ENCODE assay signal across 1 cellular context in the genomic region with DNA sequence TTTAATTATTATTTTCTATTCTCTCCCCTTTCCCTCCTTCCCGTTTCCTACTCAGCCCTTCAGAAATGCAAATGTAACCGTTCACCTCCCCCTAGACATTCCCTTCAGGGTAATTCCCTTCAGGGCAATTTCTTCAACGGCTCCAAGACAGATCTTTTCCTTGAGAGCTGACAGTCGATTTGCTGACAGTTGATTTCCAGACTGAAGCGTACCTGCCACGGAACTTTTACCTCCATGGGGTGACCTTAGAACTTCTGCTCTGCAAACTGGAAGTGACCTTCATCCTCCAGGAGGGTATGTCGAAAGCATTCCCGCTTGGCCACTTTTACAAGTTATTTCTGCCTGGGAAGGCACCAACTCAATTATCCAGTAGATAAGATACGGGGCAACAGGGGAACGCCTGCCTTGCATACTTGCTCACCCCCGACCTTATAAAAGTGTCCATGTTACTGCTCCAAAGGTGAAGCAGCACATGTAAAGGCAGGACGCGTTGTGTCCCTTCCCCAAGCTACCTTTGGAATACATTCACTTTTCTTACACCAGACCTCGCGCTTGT.
TF ChIP-seq lines count a peak whose summit lies in the region.

No MANE protein-coding gene starts in this region.

TF ChIP-seq in HepG2, 621 proteins besides CTCF, POLR2A, EP300 and RAD21 (continued from another document and continues in another):
- TF ChIP-seq, protein P1, sequence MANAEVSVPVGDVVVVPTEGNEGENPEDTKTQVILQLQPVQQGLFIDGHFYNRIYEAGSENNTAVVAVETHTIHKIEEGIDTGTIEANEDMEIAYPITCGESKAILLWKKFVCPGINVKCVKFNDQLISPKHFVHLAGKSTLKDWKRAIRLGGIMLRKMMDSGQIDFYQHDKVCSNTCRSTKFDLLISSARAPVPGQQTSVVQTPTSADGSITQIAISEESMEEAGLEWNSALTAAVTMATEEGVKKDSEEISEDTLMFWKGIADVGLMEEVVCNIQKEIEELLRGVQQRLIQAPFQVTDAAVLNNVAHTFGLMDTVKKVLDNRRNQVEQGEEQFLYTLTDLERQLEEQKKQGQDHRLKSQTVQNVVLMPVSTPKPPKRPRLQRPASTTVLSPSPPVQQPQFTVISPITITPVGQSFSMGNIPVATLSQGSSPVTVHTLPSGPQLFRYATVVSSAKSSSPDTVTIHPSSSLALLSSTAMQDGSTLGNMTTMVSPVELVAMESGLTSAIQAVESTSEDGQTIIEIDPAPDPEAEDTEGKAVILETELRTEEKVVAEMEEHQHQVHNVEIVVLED (CRISPR knock-in tag; IDR thresholded peaks at IDR 0.05; ENCODE audit: borderline replicate concordance): no peak; the same call in 1 of the 2 replicates
- TF ChIP-seq, protein P2, sequence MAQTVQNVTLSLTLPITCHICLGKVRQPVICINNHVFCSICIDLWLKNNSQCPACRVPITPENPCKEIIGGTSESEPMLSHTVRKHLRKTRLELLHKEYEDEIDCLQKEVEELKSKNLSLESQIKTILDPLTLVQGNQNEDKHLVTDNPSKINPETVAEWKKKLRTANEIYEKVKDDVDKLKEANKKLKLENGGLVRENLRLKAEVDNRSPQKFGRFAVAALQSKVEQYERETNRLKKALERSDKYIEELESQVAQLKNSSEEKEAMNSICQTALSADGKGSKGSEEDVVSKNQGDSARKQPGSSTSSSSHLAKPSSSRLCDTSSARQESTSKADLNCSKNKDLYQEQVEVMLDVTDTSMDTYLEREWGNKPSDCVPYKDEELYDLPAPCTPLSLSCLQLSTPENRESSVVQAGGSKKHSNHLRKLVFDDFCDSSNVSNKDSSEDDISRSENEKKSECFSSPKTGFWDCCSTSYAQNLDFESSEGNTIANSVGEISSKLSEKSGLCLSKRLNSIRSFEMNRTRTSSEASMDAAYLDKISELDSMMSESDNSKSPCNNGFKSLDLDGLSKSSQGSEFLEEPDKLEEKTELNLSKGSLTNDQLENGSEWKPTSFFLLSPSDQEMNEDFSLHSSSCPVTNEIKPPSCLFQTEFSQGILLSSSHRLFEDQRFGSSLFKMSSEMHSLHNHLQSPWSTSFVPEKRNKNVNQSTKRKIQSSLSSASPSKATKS (CRISPR knock-in tag; IDR thresholded peaks at IDR 0.05): no peak
- TF ChIP-seq ZNF549 (CRISPR knock-in tag; IDR thresholded peaks at IDR 0.05) (no peak), MAFK (conservative IDR thresholded peaks at IDR 0.05 in 1 of 2, IDR thresholded peaks at IDR 0.05 in 1 of 2; ENCODE audit: low read length in 2 of 2) (peak; percentile 72 to 75), ZFY (CRISPR knock-in tag; IDR thresholded peaks at IDR 0.05) (no peak; the same call in 1 of the 2 replicates), HMG20B (CRISPR knock-in tag; conservative IDR thresholded peaks at IDR 0.05) (0 out of 2 replicates have a peak, but pooled peaks have one; percentile 51), ONECUT2 (CRISPR knock-in tag; IDR thresholded peaks at IDR 0.05) (no peak), ZNF256 (CRISPR knock-in tag; conservative IDR thresholded peaks at IDR 0.05) (no peak), ARHGAP35 (CRISPR knock-in tag; IDR thresholded peaks at IDR 0.05; ENCODE audit: borderline replicate concordance) (peak; percentile 48; the same call in 1 of the 2 replicates), NFIC (IDR thresholded peaks at IDR 0.05; ENCODE audit: low read length) (no peak), CHD4 (IDR thresholded peaks at IDR 0.05; ENCODE audit: borderline replicate concordance, low read length) (no peak), CREB1 (IDR thresholded peaks at IDR 0.05) (no peak), CREB1 (CRISPR knock-in tag; IDR thresholded peaks at IDR 0.05) (peak; percentile 48; the same call in 1 of the 2 replicates), MIER3 (CRISPR knock-in tag; IDR thresholded peaks at IDR 0.05; ENCODE audit: borderline replicate concordance) (no peak), TBX2 (CRISPR knock-in tag; IDR thresholded peaks at IDR 0.05; ENCODE audit: borderline replicate concordance) (peak; percentile 15; the same call in 1 of the 2 replicates), ZFAT (CRISPR knock-in tag; conservative IDR thresholded peaks at IDR 0.05) (no peak), LCORL (IDR thresholded peaks at IDR 0.05) (no peak), LCORL (CRISPR knock-in tag; IDR thresholded peaks at IDR 0.05) (peak; percentile 93), GATAD1 (CRISPR knock-in tag; IDR thresholded peaks at IDR 0.05) (no peak)
- TF ChIP-seq, protein P3, sequence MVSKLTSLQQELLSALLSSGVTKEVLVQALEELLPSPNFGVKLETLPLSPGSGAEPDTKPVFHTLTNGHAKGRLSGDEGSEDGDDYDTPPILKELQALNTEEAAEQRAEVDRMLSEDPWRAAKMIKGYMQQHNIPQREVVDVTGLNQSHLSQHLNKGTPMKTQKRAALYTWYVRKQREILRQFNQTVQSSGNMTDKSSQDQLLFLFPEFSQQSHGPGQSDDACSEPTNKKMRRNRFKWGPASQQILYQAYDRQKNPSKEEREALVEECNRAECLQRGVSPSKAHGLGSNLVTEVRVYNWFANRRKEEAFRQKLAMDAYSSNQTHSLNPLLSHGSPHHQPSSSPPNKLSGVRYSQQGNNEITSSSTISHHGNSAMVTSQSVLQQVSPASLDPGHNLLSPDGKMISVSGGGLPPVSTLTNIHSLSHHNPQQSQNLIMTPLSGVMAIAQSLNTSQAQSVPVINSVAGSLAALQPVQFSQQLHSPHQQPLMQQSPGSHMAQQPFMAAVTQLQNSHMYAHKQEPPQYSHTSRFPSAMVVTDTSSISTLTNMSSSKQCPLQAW (CRISPR knock-in tag; IDR thresholded peaks at IDR 0.05): 0 out of 2 replicates have a peak, but pooled peaks have one; percentile 27
- TF ChIP-seq, protein P4, sequence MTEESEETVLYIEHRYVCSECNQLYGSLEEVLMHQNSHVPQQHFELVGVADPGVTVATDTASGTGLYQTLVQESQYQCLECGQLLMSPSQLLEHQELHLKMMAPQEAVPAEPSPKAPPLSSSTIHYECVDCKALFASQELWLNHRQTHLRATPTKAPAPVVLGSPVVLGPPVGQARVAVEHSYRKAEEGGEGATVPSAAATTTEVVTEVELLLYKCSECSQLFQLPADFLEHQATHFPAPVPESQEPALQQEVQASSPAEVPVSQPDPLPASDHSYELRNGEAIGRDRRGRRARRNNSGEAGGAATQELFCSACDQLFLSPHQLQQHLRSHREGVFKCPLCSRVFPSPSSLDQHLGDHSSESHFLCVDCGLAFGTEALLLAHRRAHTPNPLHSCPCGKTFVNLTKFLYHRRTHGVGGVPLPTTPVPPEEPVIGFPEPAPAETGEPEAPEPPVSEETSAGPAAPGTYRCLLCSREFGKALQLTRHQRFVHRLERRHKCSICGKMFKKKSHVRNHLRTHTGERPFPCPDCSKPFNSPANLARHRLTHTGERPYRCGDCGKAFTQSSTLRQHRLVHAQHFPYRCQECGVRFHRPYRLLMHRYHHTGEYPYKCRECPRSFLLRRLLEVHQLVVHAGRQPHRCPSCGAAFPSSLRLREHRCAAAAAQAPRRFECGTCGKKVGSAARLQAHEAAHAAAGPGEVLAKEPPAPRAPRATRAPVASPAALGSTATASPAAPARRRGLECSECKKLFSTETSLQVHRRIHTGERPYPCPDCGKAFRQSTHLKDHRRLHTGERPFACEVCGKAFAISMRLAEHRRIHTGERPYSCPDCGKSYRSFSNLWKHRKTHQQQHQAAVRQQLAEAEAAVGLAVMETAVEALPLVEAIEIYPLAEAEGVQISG (CRISPR knock-in tag; IDR thresholded peaks at IDR 0.05): 0 out of 2 replicates have a peak, but pooled peaks have one; percentile 21
- TF ChIP-seq, protein P5, sequence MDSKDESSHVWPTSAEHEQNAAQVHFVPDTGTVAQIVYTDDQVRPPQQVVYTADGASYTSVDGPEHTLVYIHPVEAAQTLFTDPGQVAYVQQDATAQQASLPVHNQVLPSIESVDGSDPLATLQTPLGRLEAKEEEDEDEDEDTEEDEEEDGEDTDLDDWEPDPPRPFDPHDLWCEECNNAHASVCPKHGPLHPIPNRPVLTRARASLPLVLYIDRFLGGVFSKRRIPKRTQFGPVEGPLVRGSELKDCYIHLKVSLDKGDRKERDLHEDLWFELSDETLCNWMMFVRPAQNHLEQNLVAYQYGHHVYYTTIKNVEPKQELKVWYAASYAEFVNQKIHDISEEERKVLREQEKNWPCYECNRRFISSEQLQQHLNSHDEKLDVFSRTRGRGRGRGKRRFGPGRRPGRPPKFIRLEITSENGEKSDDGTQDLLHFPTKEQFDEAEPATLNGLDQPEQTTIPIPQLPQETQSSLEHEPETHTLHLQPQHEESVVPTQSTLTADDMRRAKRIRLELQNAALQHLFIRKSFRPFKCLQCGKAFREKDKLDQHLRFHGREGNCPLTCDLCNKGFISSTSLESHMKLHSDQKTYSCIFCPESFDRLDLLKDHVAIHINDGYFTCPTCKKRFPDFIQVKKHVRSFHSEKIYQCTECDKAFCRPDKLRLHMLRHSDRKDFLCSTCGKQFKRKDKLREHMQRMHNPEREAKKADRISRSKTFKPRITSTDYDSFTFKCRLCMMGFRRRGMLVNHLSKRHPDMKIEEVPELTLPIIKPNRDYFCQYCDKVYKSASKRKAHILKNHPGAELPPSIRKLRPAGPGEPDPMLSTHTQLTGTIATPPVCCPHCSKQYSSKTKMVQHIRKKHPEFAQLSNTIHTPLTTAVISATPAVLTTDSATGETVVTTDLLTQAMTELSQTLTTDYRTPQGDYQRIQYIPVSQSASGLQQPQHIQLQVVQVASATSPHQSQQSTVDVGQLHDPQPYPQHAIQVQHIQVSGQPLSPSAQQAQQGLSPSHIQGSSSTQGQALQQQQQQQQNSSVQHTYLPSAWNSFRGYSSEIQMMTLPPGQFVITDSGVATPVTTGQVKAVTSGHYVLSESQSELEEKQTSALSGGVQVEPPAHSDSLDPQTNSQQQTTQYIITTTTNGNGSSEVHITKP (CRISPR knock-in tag; IDR thresholded peaks at IDR 0.05; ENCODE audit: low read depth): peak; percentile 53; the same call in 1 of the 2 replicates
- TF ChIP-seq, protein P6, sequence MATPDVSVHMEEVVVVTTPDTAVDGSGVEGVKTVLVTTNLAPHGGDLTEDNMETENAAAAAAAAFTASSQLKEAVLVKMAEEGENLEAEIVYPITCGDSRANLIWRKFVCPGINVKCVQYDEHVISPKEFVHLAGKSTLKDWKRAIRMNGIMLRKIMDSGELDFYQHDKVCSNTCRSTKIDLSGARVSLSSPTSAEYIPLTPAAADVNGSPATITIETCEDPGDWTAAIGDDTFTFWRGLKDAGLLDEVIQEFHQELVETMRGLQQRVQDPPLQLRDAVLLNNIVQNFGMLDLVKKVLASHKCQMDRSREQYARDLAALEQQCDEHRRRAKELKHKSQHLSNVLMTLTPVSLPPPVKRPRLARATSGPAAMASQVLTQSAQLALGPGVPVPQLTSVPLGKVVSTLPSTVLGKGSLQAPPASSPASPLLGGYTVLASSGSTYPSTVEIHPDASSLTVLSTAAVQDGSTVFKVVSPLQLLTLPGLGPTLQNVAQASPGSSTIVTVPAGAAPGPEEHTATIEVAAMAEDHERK (CRISPR knock-in tag; IDR thresholded peaks at IDR 0.05; ENCODE audit: low read depth): no peak
- TF ChIP-seq, protein P7, sequence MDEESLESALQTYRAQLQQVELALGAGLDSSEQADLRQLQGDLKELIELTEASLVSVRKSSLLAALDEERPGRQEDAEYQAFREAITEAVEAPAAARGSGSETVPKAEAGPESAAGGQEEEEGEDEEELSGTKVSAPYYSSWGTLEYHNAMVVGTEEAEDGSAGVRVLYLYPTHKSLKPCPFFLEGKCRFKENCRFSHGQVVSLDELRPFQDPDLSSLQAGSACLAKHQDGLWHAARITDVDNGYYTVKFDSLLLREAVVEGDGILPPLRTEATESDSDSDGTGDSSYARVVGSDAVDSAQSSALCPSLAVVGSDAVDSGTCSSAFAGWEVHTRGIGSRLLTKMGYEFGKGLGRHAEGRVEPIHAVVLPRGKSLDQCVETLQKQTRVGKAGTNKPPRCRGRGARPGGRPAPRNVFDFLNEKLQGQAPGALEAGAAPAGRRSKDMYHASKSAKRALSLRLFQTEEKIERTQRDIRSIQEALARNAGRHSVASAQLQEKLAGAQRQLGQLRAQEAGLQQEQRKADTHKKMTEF (CRISPR knock-in tag; IDR thresholded peaks at IDR 0.05): peak; percentile 35; the same call in 1 of the 2 replicates
- TF ChIP-seq, protein P8, sequence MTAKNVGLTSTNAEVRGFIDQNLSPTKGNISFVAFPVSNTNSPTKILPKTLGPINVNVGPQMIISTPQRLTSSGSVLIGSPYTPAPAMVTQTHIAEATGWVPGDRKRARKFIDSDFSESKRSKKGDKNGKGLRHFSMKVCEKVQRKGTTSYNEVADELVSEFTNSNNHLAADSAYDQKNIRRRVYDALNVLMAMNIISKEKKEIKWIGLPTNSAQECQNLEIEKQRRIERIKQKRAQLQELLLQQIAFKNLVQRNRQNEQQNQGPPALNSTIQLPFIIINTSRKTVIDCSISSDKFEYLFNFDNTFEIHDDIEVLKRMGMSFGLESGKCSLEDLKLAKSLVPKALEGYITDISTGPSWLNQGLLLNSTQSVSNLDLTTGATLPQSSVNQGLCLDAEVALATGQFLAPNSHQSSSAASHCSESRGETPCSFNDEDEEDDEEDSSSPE (CRISPR knock-in tag; IDR thresholded peaks at IDR 0.05): peak; percentile 74; the same call in 1 of the 2 replicates
- TF ChIP-seq, protein P9, sequence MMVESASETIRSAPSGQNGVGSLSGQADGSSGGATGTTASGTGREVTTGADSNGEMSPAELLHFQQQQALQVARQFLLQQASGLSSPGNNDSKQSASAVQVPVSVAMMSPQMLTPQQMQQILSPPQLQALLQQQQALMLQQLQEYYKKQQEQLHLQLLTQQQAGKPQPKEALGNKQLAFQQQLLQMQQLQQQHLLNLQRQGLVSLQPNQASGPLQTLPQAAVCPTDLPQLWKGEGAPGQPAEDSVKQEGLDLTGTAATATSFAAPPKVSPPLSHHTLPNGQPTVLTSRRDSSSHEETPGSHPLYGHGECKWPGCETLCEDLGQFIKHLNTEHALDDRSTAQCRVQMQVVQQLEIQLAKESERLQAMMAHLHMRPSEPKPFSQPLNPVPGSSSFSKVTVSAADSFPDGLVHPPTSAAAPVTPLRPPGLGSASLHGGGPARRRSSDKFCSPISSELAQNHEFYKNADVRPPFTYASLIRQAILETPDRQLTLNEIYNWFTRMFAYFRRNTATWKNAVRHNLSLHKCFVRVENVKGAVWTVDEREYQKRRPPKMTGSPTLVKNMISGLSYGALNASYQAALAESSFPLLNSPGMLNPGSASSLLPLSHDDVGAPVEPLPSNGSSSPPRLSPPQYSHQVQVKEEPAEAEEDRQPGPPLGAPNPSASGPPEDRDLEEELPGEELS (CRISPR knock-in tag; IDR thresholded peaks at IDR 0.05): no peak
- TF ChIP-seq, protein P10, sequence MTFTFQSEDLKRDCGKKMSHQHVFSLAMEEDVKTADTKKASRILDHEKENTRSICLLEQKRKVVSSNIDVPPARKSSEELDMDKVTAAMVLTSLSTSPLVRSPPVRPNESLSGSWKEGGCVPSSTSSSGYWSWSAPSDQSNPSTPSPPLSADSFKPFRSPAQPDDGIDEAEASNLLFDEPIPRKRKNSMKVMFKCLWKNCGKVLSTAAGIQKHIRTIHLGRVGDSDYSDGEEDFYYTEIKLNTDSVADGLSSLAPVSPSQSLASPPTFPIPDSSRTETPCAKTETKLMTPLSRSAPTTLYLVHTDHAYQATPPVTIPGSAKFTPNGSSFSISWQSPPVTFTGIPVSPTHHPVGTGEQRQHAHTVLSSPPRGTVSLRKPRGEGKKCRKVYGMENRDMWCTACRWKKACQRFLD (CRISPR knock-in tag; IDR thresholded peaks at IDR 0.05; ENCODE audit: borderline replicate concordance): no peak
